In genomic region chr11:72189448-72190250, GRCh38 we compare ENCODE assay signal across 16 cellular contexts. TPM values are rescaled to one million over a fixed set of nuclear protein-coding genes. Genes with fewer than 3 reads are reported as not detected.
DNase-seq lines count a peak whose midpoint lies in the region; ATAC-seq and TF ChIP-seq lines count a peak whose summit lies in the region.
"Had no signal": no experiment of that assay in that cellular context is flagged by ENCODE, and none has a peak within 500 bp of the region (broad histone marks: within the 10 kb centered on the region; RNA-seq: fewer than 3 reads in every experiment).

No MANE protein-coding gene starts in this region.

- DNase-seq in Right ventricle myocardium inferior (ENCODE audit: missing footprints): no peak
- no peak for DNase-seq in right atrium auricular region (ENCODE audit: low spot score)
- DNase-seq in astrocyte of the hippocampus (ENCODE audit: low read depth, low spot score): peak; percentile 67
- DNase-seq in left colon: no peak
- no peak for DNase-seq in AG08396 (ENCODE audit: low spot score)
- no peak for DNase-seq in H7
- DNase-seq in mesothelial cell of epicardium (ENCODE audit: low spot score in 2 of 2, unreplicated experiment in 2 of 2): no peak
- DNase-seq: activated CD8-positive, alpha-beta memory T cell treated with anti-CD3 and anti-CD28 coated beads, Interleukin-2, amount 10 ng/mL, durations not matched to agents 7 days and 5 days; NCI-H1436; retina had no signal

- ATAC-seq in Right ventricle myocardium inferior: peak; percentile 86
- ATAC-seq in left colon: peak; percentile 29
- ATAC-seq in GM18858 (IDR thresholded peaks at IDR 0.05; ENCODE audit: unreplicated experiment): no peak
- ATAC-seq: activated CD8-positive, alpha-beta memory T cell treated with anti-CD3 and anti-CD28 coated beads, Interleukin-2, amount 10 ng/mL, durations not matched to agents 7 days and 5 days had no signal

- no peak for TF ChIP-seq CTCF in right atrium auricular region (IDR thresholded peaks at IDR 0.05)
- TF ChIP-seq CTCF in mesothelial cell of epicardium (IDR thresholded peaks at IDR 0.05; ENCODE audit: unreplicated experiment): no peak

- no peaks in the 10 kb centered on the region for H3K9me3 Mint-ChIP-seq in mesothelial cell of epicardium

- no peaks in the 10 kb centered on the region for H3K27me3 Mint-ChIP-seq in mesothelial cell of epicardium (ENCODE audit: low read depth)
- H3K27me3 Mint-ChIP-seq: activated CD8-positive, alpha-beta memory T cell treated with anti-CD3 and anti-CD28 coated beads, Interleukin-2, amount 10 ng/mL, durations not matched to agents 7 days and 5 days; activated naive CD8-positive, alpha-beta T cell had no signal

- no peaks in the 10 kb centered on the region for H3K36me3 ChIP-seq in right atrium auricular region
- H3K36me3 ChIP-seq in H7 (replicated peaks; ENCODE audit: control insufficient read depth, insufficient read depth, low read length): no peaks in the 10 kb centered on the region
- H3K36me3 ChIP-seq: Peyer's patch had no signal

- H3K4me1 Mint-ChIP-seq in mesothelial cell of epicardium: peaks cover 22% of the 10 kb centered on the region
- H3K4me1 Mint-ChIP-seq: activated CD8-positive, alpha-beta memory T cell treated with anti-CD3 and anti-CD28 coated beads, Interleukin-2, amount 10 ng/mL, durations not matched to agents 7 days and 5 days had no signal

- H3K27me3 ChIP-seq in right atrium auricular region: no peaks in the 10 kb centered on the region
- H3K27me3 ChIP-seq in H7 (ENCODE audit: control insufficient read depth, insufficient read depth, low read length): no peaks in the 10 kb centered on the region
- H3K27me3 ChIP-seq: Peyer's patch had no signal

- no peak overlapping the region for H3K4me3 ChIP-seq in right atrium auricular region
- H3K4me3 ChIP-seq in H7 (ENCODE audit: insufficient read depth, low read depth, low read length): no peak overlapping the region
- H3K4me3 ChIP-seq: Peyer's patch had no signal

- intact Hi-C loops in Right ventricle myocardium inferior (cut with DNase I): no loop called here
- intact Hi-C loops in left colon (cut with DNase I, micrococcal nuclease): no loop called here

- H3K9me3 ChIP-seq in right atrium auricular region: no peaks in the 10 kb centered on the region
- H3K9me3 ChIP-seq: Peyer's patch had no signal

- no peak overlapping the region for H3K27ac ChIP-seq in right atrium auricular region
- H3K27ac ChIP-seq: Peyer's patch had no signal

- H3K27ac Mint-ChIP-seq in mesothelial cell of epicardium: no peak overlapping the region
- H3K27ac Mint-ChIP-seq: activated CD8-positive, alpha-beta memory T cell treated with anti-CD3 and anti-CD28 coated beads, Interleukin-2, amount 10 ng/mL, durations not matched to agents 7 days and 5 days; activated naive CD8-positive, alpha-beta T cell had no signal

- no peaks in the 10 kb centered on the region for H3K36me3 Mint-ChIP-seq in mesothelial cell of epicardium
- H3K36me3 Mint-ChIP-seq: activated CD8-positive, alpha-beta memory T cell treated with anti-CD3 and anti-CD28 coated beads, Interleukin-2, amount 10 ng/mL, durations not matched to agents 7 days and 5 days; activated naive CD8-positive, alpha-beta T cell had no signal

- no peaks in the 10 kb centered on the region for H3K4me1 ChIP-seq in right atrium auricular region

- no peak overlapping the region for H3K4me3 Mint-ChIP-seq in mesothelial cell of epicardium
- H3K4me3 Mint-ChIP-seq: activated CD8-positive, alpha-beta memory T cell treated with anti-CD3 and anti-CD28 coated beads, Interleukin-2, amount 10 ng/mL, durations not matched to agents 7 days and 5 days; activated naive CD8-positive, alpha-beta T cell had no signal

RNA-seq across cellular contexts. Expression of gene FOLR1, which starts 2.3 kb away (rescaled TPM):
- total RNA-seq in Right ventricle myocardium inferior (1.2 TPM), right atrium auricular region (not detected), left colon (not detected), mesothelial cell of epicardium (0.44 to 1.0 TPM (median 0.47 TPM) in 3 replicates)
- total RNA-seq in H7 (2014; rRNA removed; shearing (Covaris generic)): 0.41 and 1.3 TPM in 2 replicates
- total RNA-seq: activated CD8-positive, alpha-beta memory T cell treated with anti-CD3 and anti-CD28 coated beads, Interleukin-2, amount 10 ng/mL, durations not matched to agents 7 days and 5 days; dermis microvascular lymphatic vessel endothelial cell; glomerular endothelial cell; Peyer's patch had no signal

RNA-seq across cellular contexts. Expression of gene FOLR2, which starts 26.9 kb away (rescaled TPM):
- total RNA-seq in Right ventricle myocardium inferior: 33.1 TPM
- total RNA-seq in right atrium auricular region: 10 to 100 TPM; 10.8 to 32.5 TPM
- total RNA-seq in left colon: 10 to 100 TPM in 1 of 2 donors, 1 to 10 TPM in 1; 4.8 to 23.5 TPM
- not detected in 2 replicates for total RNA-seq in H7 (2014; rRNA removed; shearing (Covaris generic))
- not detected in 3 replicates for total RNA-seq in mesothelial cell of epicardium
- total RNA-seq: activated CD8-positive, alpha-beta memory T cell treated with anti-CD3 and anti-CD28 coated beads, Interleukin-2, amount 10 ng/mL, durations not matched to agents 7 days and 5 days; dermis microvascular lymphatic vessel endothelial cell; glomerular endothelial cell; HT-29 had no signal

RNA-seq across cellular contexts. Expression of gene INPPL1, which starts 34.9 kb away (rescaled TPM):
- total RNA-seq in Right ventricle myocardium inferior: 130 TPM
- total RNA-seq in right atrium auricular region: 10 to 100 TPM; 68.8 to 84.5 TPM
- total RNA-seq in left colon: 100 to 1,000 TPM; 120 to 142 TPM
- 98.6 and 109 TPM in 2 replicates for total RNA-seq in H7 (2014; rRNA removed; shearing (Covaris generic))
- 279 to 299 TPM (median 289 TPM) in 3 replicates for total RNA-seq in mesothelial cell of epicardium

RNA-seq across cellular contexts. Expression of gene FOLR3, which starts 54.1 kb away (rescaled TPM):
- total RNA-seq in Right ventricle myocardium inferior (1.7 TPM), right atrium auricular region (not detected), left colon (not detected), mesothelial cell of epicardium (not detected in 3 replicates)
- total RNA-seq in H7 (2014; rRNA removed; shearing (Covaris generic)): not detected in 2 replicates
- total RNA-seq: activated CD8-positive, alpha-beta memory T cell treated with anti-CD3 and anti-CD28 coated beads, Interleukin-2, amount 10 ng/mL, durations not matched to agents 7 days and 5 days; dermis microvascular lymphatic vessel endothelial cell; glomerular endothelial cell; HT-29; Peyer's patch had no signal

RNA-seq across cellular contexts. Expression of gene PHOX2A, which starts 54.3 kb away (rescaled TPM):
- total RNA-seq in Right ventricle myocardium inferior: not detected
- not detected for total RNA-seq in right atrium auricular region
- under 1 TPM; 0.61 to 0.89 TPM for total RNA-seq in left colon
- 2.5 and 2.8 TPM in 2 replicates for total RNA-seq in H7 (2014; rRNA removed; shearing (Covaris generic))
- total RNA-seq in mesothelial cell of epicardium: not detected in 3 replicates
- total RNA-seq: activated CD8-positive, alpha-beta memory T cell treated with anti-CD3 and anti-CD28 coated beads, Interleukin-2, amount 10 ng/mL, durations not matched to agents 7 days and 5 days; dermis microvascular lymphatic vessel endothelial cell; glomerular endothelial cell; HT-29; Peyer's patch had no signal
